ENCODE assay signal across 1 cellular context in genomic region chr2:179862898-179863458, GRCh38.
TF ChIP-seq lines count a peak whose summit lies in the region.

No MANE protein-coding gene starts in this region.

TF ChIP-seq in H1, 55 proteins besides CTCF, POLR2A, EP300 and RAD21 (continued from another document):
- no peak for TF ChIP-seq CHD2 (IDR thresholded peaks at IDR 0.05; ENCODE audit: low read length)
- no peak for TF ChIP-seq KDM1A (IDR thresholded peaks at IDR 0.05; ENCODE audit: borderline replicate concordance, low read length)
- no peak for TF ChIP-seq JUN (IDR thresholded peaks at IDR 0.05; ENCODE audit: low read depth, low read length)
- no peak for TF ChIP-seq CHD7 (IDR thresholded peaks at IDR 0.05; ENCODE audit: insufficient replicate concordance, low read length)
- no peak for TF ChIP-seq TBP (IDR thresholded peaks at IDR 0.05; ENCODE audit: low read depth, low read length)
- no peak for TF ChIP-seq POU5F1 (IDR thresholded peaks at IDR 0.05; ENCODE audit: low read depth, low read length)
- no peak for TF ChIP-seq KDM5A (IDR thresholded peaks at IDR 0.05; ENCODE audit: low read length)
- no peak for TF ChIP-seq GABPA (IDR thresholded peaks at IDR 0.05; ENCODE audit: borderline replicate concordance, insufficient read depth, low read length)
- TF ChIP-seq SRF (IDR thresholded peaks at IDR 0.05; ENCODE audit: low read depth, low read length): no peak
- TF ChIP-seq TEAD4 (IDR thresholded peaks at IDR 0.05; ENCODE audit: low read depth, low read length): no peak
TF ChIP-seq in H1: peak in this region for 0.
